In the genomic region with DNA sequence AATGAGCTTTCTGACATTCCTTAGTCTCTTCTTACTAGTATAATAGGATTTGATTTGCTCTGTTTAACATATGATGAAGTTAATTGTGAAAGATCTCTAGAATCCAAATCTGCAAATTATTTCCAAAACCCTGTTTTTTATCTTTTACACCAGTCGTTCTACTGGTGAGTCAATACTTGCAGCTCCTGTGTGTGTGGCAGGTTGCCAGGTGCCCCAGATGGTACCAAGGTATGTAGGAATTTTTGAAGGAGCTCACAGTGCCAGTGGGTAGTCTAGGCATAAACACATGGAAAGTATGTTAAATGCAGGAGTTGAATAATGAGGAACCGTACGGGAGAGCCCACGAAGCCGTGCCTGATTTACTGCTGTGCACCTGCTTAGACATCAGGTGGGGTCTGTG, we compare ENCODE assay signal across 1 cellular context.
TF ChIP-seq lines count a peak whose summit lies in the region.

No MANE protein-coding gene starts in this region.

TF ChIP-seq in SK-N-SH, 30 proteins besides CTCF, POLR2A, EP300 and RAD21 (continued from another document):
- TF ChIP-seq, protein P1, sequence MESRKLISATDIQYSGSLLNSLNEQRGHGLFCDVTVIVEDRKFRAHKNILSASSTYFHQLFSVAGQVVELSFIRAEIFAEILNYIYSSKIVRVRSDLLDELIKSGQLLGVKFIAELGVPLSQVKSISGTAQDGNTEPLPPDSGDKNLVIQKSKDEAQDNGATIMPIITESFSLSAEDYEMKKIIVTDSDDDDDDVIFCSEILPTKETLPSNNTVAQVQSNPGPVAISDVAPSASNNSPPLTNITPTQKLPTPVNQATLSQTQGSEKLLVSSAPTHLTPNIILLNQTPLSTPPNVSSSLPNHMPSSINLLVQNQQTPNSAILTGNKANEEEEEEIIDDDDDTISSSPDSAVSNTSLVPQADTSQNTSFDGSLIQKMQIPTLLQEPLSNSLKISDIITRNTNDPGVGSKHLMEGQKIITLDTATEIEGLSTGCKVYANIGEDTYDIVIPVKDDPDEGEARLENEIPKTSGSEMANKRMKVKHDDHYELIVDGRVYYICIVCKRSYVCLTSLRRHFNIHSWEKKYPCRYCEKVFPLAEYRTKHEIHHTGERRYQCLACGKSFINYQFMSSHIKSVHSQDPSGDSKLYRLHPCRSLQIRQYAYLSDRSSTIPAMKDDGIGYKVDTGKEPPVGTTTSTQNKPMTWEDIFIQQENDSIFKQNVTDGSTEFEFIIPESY (IDR thresholded peaks at IDR 0.05; ENCODE audit: borderline replicate concordance, low read depth), result no peak
- no peak for TF ChIP-seq FOXJ3 (CRISPR knock-in tag; IDR thresholded peaks at IDR 0.05)
- TF ChIP-seq RCOR1 (IDR thresholded peaks at IDR 0.05; ENCODE audit: low read length), result no peak
- TF ChIP-seq, protein P2, sequence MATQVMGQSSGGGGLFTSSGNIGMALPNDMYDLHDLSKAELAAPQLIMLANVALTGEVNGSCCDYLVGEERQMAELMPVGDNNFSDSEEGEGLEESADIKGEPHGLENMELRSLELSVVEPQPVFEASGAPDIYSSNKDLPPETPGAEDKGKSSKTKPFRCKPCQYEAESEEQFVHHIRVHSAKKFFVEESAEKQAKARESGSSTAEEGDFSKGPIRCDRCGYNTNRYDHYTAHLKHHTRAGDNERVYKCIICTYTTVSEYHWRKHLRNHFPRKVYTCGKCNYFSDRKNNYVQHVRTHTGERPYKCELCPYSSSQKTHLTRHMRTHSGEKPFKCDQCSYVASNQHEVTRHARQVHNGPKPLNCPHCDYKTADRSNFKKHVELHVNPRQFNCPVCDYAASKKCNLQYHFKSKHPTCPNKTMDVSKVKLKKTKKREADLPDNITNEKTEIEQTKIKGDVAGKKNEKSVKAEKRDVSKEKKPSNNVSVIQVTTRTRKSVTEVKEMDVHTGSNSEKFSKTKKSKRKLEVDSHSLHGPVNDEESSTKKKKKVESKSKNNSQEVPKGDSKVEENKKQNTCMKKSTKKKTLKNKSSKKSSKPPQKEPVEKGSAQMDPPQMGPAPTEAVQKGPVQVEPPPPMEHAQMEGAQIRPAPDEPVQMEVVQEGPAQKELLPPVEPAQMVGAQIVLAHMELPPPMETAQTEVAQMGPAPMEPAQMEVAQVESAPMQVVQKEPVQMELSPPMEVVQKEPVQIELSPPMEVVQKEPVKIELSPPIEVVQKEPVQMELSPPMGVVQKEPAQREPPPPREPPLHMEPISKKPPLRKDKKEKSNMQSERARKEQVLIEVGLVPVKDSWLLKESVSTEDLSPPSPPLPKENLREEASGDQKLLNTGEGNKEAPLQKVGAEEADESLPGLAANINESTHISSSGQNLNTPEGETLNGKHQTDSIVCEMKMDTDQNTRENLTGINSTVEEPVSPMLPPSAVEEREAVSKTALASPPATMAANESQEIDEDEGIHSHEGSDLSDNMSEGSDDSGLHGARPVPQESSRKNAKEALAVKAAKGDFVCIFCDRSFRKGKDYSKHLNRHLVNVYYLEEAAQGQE (IDR thresholded peaks at IDR 0.05; ENCODE audit: low read depth, low read length), result no peak
- TF ChIP-seq, protein P3, sequence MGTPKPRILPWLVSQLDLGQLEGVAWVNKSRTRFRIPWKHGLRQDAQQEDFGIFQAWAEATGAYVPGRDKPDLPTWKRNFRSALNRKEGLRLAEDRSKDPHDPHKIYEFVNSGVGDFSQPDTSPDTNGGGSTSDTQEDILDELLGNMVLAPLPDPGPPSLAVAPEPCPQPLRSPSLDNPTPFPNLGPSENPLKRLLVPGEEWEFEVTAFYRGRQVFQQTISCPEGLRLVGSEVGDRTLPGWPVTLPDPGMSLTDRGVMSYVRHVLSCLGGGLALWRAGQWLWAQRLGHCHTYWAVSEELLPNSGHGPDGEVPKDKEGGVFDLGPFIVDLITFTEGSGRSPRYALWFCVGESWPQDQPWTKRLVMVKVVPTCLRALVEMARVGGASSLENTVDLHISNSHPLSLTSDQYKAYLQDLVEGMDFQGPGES (IDR thresholded peaks at IDR 0.05; ENCODE audit: low read depth, low read length), result no peak
- TF ChIP-seq ELF1 (IDR thresholded peaks at IDR 0.05), result no peak
- no peak for TF ChIP-seq EZH2phosphoT487 (IDR thresholded peaks at IDR 0.05; ENCODE audit: borderline replicate concordance, low read depth)
- TF ChIP-seq TAF1 (IDR thresholded peaks at IDR 0.05; ENCODE audit: borderline replicate concordance, low read depth, low read length), result no peak
- TF ChIP-seq, protein P4, sequence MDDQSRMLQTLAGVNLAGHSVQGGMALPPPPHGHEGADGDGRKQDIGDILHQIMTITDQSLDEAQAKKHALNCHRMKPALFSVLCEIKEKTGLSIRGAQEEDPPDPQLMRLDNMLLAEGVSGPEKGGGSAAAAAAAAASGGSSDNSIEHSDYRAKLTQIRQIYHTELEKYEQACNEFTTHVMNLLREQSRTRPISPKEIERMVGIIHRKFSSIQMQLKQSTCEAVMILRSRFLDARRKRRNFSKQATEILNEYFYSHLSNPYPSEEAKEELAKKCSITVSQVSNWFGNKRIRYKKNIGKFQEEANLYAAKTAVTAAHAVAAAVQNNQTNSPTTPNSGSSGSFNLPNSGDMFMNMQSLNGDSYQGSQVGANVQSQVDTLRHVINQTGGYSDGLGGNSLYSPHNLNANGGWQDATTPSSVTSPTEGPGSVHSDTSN (IDR thresholded peaks at IDR 0.05), result peak; percentile 27; the same call in 1 of the 2 replicates
- no peak for TF ChIP-seq MXI1 (IDR thresholded peaks at IDR 0.05; ENCODE audit: low read depth, low read length)
- no peak for TF ChIP-seq GATA2 (CRISPR knock-in tag; IDR thresholded peaks at IDR 0.05)
- no peak for TF ChIP-seq TEAD4 (IDR thresholded peaks at IDR 0.05; ENCODE audit: borderline replicate concordance, insufficient read depth)
- TF ChIP-seq, protein P5, sequence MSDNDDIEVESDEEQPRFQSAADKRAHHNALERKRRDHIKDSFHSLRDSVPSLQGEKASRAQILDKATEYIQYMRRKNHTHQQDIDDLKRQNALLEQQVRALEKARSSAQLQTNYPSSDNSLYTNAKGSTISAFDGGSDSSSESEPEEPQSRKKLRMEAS (IDR thresholded peaks at IDR 0.05; ENCODE audit: low read depth), result no peak
- TF ChIP-seq RFX5 (IDR thresholded peaks at IDR 0.05; ENCODE audit: low read length), result no peak
- peak; percentile 73; the same call in 1 of the 2 replicates for TF ChIP-seq NFIC (IDR thresholded peaks at IDR 0.05; ENCODE audit: borderline replicate concordance)
- no peak for TF ChIP-seq FOSL2 (IDR thresholded peaks at IDR 0.05; ENCODE audit: borderline replicate concordance, low read depth)
- TF ChIP-seq, protein P6, sequence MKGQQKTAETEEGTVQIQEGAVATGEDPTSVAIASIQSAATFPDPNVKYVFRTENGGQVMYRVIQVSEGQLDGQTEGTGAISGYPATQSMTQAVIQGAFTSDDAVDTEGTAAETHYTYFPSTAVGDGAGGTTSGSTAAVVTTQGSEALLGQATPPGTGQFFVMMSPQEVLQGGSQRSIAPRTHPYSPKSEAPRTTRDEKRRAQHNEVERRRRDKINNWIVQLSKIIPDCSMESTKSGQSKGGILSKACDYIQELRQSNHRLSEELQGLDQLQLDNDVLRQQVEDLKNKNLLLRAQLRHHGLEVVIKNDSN (IDR thresholded peaks at IDR 0.05; ENCODE audit: borderline replicate concordance, low read depth), result no peak
